1 cellular context compared by ENCODE assay signal in the genomic region with DNA sequence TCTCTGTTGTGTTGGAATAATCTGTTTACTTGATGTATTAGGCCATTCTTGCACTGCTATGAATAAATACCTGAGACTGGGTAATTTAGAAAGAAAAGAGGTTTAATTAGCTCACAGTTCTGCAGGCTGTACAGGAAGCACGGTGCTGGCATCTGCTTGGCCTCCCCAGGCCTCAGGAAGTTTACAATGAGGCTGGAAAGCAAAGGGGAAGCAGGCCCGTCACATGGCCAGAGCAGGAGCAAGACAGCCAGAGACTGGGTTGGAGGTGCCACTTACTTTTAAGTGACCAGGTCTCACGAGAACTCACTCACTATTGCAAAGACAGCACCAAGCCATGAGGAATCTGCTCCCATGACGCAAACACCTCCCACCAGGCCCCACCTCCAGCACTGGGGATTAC.
TF ChIP-seq lines count a peak whose summit lies in the region.

No MANE protein-coding gene starts in this region.

TF ChIP-seq in K562, 482 proteins besides CTCF, POLR2A, EP300 and RAD21:
- TF ChIP-seq YBX1 (IDR thresholded peaks at IDR 0.05) (no peak), TEAD4 (IDR thresholded peaks at IDR 0.05; ENCODE audit: low read length) (no peak), TEAD4 (CRISPR knock-in tag; IDR thresholded peaks at IDR 0.05; ENCODE audit: borderline replicate concordance) (no peak), ZSCAN29 (IDR thresholded peaks at IDR 0.05) (no peak), ZBTB7A (IDR thresholded peaks at IDR 0.05; ENCODE audit: borderline replicate concordance, control insufficient read depth, low read depth, low read length) (no peak), CBX1 (IDR thresholded peaks at IDR 0.05; ENCODE audit: low read depth) (no peak), HDAC1 (IDR thresholded peaks at IDR 0.05) (no peak), NFE2 (IDR thresholded peaks at IDR 0.05; ENCODE audit: low read depth) (no peak), NR4A1 (CRISPR knock-in tag; IDR thresholded peaks at IDR 0.05) (no peak), NR4A1 (tag; IDR thresholded peaks at IDR 0.05) (no peak), MECOM (CRISPR knock-in tag; IDR thresholded peaks at IDR 0.05) (no peak), ZNF224 (CRISPR knock-in tag; IDR thresholded peaks at IDR 0.05) (no peak), ZNF347 (CRISPR knock-in tag; IDR thresholded peaks at IDR 0.05; ENCODE audit: low read depth) (no peak), MTA1 (IDR thresholded peaks at IDR 0.05; ENCODE audit: borderline replicate concordance) (no peak)
- TF ChIP-seq, protein P1, sequence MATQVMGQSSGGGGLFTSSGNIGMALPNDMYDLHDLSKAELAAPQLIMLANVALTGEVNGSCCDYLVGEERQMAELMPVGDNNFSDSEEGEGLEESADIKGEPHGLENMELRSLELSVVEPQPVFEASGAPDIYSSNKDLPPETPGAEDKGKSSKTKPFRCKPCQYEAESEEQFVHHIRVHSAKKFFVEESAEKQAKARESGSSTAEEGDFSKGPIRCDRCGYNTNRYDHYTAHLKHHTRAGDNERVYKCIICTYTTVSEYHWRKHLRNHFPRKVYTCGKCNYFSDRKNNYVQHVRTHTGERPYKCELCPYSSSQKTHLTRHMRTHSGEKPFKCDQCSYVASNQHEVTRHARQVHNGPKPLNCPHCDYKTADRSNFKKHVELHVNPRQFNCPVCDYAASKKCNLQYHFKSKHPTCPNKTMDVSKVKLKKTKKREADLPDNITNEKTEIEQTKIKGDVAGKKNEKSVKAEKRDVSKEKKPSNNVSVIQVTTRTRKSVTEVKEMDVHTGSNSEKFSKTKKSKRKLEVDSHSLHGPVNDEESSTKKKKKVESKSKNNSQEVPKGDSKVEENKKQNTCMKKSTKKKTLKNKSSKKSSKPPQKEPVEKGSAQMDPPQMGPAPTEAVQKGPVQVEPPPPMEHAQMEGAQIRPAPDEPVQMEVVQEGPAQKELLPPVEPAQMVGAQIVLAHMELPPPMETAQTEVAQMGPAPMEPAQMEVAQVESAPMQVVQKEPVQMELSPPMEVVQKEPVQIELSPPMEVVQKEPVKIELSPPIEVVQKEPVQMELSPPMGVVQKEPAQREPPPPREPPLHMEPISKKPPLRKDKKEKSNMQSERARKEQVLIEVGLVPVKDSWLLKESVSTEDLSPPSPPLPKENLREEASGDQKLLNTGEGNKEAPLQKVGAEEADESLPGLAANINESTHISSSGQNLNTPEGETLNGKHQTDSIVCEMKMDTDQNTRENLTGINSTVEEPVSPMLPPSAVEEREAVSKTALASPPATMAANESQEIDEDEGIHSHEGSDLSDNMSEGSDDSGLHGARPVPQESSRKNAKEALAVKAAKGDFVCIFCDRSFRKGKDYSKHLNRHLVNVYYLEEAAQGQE (CRISPR knock-in tag; IDR thresholded peaks at IDR 0.05; ENCODE audit: low read depth): no peak
- TF ChIP-seq, protein P2, sequence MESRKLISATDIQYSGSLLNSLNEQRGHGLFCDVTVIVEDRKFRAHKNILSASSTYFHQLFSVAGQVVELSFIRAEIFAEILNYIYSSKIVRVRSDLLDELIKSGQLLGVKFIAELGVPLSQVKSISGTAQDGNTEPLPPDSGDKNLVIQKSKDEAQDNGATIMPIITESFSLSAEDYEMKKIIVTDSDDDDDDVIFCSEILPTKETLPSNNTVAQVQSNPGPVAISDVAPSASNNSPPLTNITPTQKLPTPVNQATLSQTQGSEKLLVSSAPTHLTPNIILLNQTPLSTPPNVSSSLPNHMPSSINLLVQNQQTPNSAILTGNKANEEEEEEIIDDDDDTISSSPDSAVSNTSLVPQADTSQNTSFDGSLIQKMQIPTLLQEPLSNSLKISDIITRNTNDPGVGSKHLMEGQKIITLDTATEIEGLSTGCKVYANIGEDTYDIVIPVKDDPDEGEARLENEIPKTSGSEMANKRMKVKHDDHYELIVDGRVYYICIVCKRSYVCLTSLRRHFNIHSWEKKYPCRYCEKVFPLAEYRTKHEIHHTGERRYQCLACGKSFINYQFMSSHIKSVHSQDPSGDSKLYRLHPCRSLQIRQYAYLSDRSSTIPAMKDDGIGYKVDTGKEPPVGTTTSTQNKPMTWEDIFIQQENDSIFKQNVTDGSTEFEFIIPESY (CRISPR knock-in tag; IDR thresholded peaks at IDR 0.05): no peak
- TF ChIP-seq, protein P3, sequence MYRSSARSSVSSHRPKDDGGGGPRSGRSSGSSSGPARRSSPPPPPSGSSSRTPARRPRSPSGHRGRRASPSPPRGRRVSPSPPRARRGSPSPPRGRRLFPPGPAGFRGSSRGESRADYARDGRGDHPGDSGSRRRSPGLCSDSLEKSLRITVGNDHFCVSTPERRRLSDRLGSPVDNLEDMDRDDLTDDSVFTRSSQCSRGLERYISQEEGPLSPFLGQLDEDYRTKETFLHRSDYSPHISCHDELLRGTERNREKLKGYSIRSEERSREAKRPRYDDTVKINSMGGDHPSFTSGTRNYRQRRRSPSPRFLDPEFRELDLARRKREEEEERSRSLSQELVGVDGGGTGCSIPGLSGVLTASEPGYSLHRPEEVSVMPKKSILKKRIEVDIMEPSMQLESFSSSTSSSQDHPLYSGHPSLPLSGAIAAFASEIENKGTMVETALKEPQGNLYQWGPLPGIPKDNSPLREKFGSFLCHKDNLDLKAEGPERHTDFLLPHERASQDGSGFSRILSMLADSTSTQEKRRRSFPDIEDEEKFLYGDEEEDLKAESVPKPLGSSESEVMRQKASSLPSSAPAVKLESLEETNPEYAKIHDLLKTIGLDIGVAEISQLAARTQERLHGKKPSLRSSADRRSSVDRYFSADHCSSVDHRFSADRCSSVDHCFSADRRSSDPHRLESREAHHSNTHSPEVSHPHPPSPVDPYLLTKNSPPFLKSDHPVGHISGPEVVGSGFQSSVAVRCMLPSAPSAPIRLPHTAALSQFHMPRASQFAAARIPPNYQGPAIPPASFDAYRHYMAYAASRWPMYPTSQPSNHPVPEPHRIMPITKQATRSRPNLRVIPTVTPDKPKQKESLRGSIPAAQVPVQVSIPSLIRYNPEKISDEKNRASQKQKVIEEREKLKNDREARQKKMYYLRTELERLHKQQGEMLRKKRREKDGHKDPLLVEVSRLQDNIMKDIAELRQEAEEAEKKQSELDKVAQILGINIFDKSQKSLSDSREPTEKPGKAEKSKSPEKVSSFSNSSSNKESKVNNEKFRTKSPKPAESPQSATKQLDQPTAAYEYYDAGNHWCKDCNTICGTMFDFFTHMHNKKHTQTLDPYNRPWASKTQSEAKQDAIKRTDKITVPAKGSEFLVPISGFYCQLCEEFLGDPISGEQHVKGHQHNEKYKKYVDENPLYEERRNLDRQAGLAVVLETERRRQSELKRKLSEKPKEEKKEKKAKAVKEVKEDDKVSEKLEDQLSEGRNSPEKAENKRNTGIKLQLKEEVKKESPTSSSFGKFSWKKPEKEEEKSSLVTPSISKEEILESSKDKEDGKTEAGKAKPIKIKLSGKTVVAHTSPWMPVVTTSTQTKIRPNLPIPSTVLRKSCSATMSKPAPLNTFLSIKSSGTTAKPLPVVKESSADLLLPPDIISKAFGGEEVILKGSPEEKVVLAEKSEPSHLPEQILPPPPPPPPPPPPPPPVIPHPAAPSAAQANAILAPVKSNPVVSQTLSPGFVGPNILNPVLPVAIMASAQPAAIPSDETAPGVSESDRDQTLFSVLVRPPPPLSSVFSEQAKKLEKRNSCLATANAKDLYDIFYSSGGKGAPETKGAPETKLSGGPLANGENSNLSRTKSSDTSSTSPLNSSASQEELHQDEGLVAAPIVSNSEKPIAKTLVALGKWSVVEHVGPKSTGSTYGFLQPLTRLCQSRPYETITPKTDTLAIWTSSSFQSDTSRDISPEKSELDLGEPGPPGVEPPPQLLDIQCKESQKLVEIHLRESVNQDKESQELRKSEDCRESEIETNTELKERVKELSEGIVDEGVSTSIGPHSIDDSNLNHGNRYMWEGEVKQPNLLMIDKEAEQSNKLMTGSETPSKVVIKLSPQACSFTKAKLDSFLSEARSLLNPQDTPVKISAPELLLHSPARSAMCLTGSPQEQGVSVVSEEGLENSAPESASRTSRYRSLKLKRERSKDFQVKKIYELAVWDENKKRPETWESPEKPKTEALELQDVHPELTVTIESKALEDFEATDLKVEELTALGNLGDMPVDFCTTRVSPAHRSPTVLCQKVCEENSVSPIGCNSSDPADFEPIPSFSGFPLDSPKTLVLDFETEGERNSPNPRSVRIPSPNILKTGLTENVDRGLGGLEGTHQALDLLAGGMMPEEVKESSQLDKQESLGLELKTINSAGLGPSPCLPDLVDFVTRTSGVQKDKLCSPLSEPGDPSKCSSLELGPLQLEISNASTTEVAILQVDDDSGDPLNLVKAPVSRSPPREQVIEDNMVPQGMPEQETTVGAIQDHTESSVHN (IDR thresholded peaks at IDR 0.05; ENCODE audit: borderline replicate concordance in 1 of 2, low read depth in 1 of 2): no peak
- TF ChIP-seq, protein P4, sequence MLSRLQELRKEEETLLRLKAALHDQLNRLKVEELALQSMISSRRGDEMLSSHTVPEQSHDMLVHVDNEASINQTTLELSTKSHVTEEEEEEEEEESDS (CRISPR knock-in tag; IDR thresholded peaks at IDR 0.05): no peak
- TF ChIP-seq, protein P5, sequence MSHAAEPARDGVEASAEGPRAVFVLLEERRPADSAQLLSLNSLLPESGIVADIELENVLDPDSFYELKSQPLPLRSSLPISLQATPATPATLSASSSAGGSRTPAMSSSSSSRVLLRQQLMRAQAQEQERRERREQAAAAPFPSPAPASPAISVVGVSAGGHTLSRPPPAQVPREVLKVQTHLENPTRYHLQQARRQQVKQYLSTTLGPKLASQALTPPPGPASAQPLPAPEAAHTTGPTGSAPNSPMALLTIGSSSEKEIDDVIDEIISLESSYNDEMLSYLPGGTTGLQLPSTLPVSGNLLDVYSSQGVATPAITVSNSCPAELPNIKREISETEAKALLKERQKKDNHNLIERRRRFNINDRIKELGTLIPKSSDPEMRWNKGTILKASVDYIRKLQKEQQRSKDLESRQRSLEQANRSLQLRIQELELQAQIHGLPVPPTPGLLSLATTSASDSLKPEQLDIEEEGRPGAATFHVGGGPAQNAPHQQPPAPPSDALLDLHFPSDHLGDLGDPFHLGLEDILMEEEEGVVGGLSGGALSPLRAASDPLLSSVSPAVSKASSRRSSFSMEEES (CRISPR knock-in tag; IDR thresholded peaks at IDR 0.05): no peak
